In genomic region chr12:14955876-14956811, GRCh38 we compare ENCODE assay signal across 1 cellular context.
TF ChIP-seq lines count a peak whose summit lies in the region.

No MANE protein-coding gene starts in this region.

TF ChIP-seq in WTC11, 78 proteins besides CTCF, POLR2A, EP300 and RAD21 (continued from another document):
- TF ChIP-seq ATF6 (CRISPR knock-in tag; IDR thresholded peaks at IDR 0.05) (no peak), IRF2 (CRISPR knock-in tag; IDR thresholded peaks at IDR 0.05; ENCODE audit: borderline replicate concordance, low read depth) (no peak), GTF2I (CRISPR knock-in tag; conservative IDR thresholded peaks at IDR 0.05) (no peak)
